21 cellular contexts compared by ENCODE assay signal in genomic region chr1:160221089-160221488, GRCh38. TPM values are rescaled to one million over a fixed set of nuclear protein-coding genes. Genes with fewer than 3 reads are reported as not detected.
DNase-seq lines count a peak whose midpoint lies in the region; ATAC-seq and TF ChIP-seq lines count a peak whose summit lies in the region.
"Had no signal": no experiment of that assay in that cellular context is flagged by ENCODE, and none has a peak within 500 bp of the region (broad histone marks: within the 10 kb centered on the region; RNA-seq: fewer than 3 reads in every experiment).

No MANE protein-coding gene starts in this region.

- no peak for TF ChIP-seq POLR2A in testis (IDR thresholded peaks at IDR 0.05)

- no peak overlapping the region for H3K4me3 Mint-ChIP-seq in activated CD4-positive, alpha-beta T cell treated with anti-CD3 and anti-CD28 coated beads for 36 hours
- no peak overlapping the region for H3K4me3 Mint-ChIP-seq in T-helper 17 cell
- H3K4me3 Mint-ChIP-seq: CD14-positive monocyte had no signal

- H3K27ac ChIP-seq in stomach smooth muscle (ENCODE audit: low read length) (peak overlapping the region; percentile 18), testis (no peak overlapping the region)

- no peaks in the 10 kb centered on the region for H3K4me1 Mint-ChIP-seq in activated CD4-positive, alpha-beta T cell treated with anti-CD3 and anti-CD28 coated beads for 36 hours
- H3K4me1 Mint-ChIP-seq in T-helper 17 cell: peaks cover 7% of the 10 kb centered on the region
- H3K4me1 Mint-ChIP-seq: CD14-positive monocyte had no signal

- peak overlapping the region in 1 of 2 donors; percentile 36 for H3K9ac ChIP-seq in stomach smooth muscle (ENCODE audit: low read length in 2 of 2)

- H3K9me3 ChIP-seq in T-helper 17 cell (ENCODE audit: control insufficient read depth, low read length, poor library complexity, severe bottlenecking): no peaks in the 10 kb centered on the region
- no peaks in the 10 kb centered on the region for H3K9me3 ChIP-seq in stomach smooth muscle (ENCODE audit: control insufficient read depth in 2 of 2, low read length in 2 of 2)
- H3K9me3 ChIP-seq in testis: no peaks in the 10 kb centered on the region
- no peaks in the 10 kb centered on the region for H3K9me3 ChIP-seq in HAP-1

- no peaks in the 10 kb centered on the region for H3K9me3 Mint-ChIP-seq in activated CD4-positive, alpha-beta T cell treated with anti-CD3 and anti-CD28 coated beads for 36 hours (ENCODE audit: low read depth)
- H3K9me3 Mint-ChIP-seq: CD14-positive monocyte had no signal

- TF ChIP-seq CTCF in testis (IDR thresholded peaks at IDR 0.05): no peak

- H3K27ac Mint-ChIP-seq in activated CD4-positive, alpha-beta T cell treated with anti-CD3 and anti-CD28 coated beads for 36 hours: peak overlapping the region; percentile 33
- peak overlapping the region; percentile 34 for H3K27ac Mint-ChIP-seq in T-helper 17 cell
- H3K27ac Mint-ChIP-seq: CD14-positive monocyte had no signal

- ATAC-seq in activated CD4-positive, alpha-beta T cell treated with anti-CD3 and anti-CD28 coated beads for 36 hours: no peak
- ATAC-seq in T-helper 17 cell: no peak

- POLR2A ChIA-PET in activated CD4-positive, alpha-beta T cell treated with anti-CD3 and anti-CD28 coated beads for 36 hours (lab: Charles Lee): no interaction called here

- no peaks in the 10 kb centered on the region for H3K27me3 Mint-ChIP-seq in activated CD4-positive, alpha-beta T cell treated with anti-CD3 and anti-CD28 coated beads for 36 hours
- no peaks in the 10 kb centered on the region for H3K27me3 Mint-ChIP-seq in T-helper 17 cell

- CTCF ChIA-PET in activated CD4-positive, alpha-beta T cell treated with anti-CD3 and anti-CD28 coated beads for 36 hours (lab: Charles Lee): interaction anchor here (0.5 to 1.7 kb wide), 5 partner anchors 12 to 71 kb away, joined by 3 to 8 read pairs (median 4); no protein-coding TSS in a partner anchor

- H3K27me3 ChIP-seq in stomach smooth muscle (ENCODE audit: control insufficient read depth in 1 of 2, insufficient read depth in 2 of 2, low read length in 2 of 2) (no peaks in the 10 kb centered on the region), testis (no peaks in the 10 kb centered on the region), HAP-1 (ENCODE audit: low read depth) (no peaks in the 10 kb centered on the region)

- intact Hi-C loops in activated CD4-positive, alpha-beta T cell treated with anti-CD3 and anti-CD28 coated beads for 36 hours (cut with DNase I, micrococcal nuclease): no loop called here
- intact Hi-C loops in testis (cut with DNase I; ENCODE audit: low total_unique reads): no loop called here

- peaks cover 36% of the 10 kb centered on the region for H3K4me1 ChIP-seq in stomach smooth muscle (ENCODE audit: control insufficient read depth, insufficient read depth, low read length)
- H3K4me1 ChIP-seq in testis: peaks cover 31% of the 10 kb centered on the region
- no peaks in the 10 kb centered on the region for H3K4me1 ChIP-seq in HAP-1

- H3K4me3 ChIP-seq in stomach smooth muscle (ENCODE audit: low read length in 2 of 2) (no peak overlapping the region), testis (no peak overlapping the region), HAP-1 (no peak overlapping the region)

- H3K36me3 ChIP-seq in stomach smooth muscle (ENCODE audit: control insufficient read depth in 2 of 2, insufficient read depth in 2 of 2, low read length in 2 of 2) (peaks cover 55 to 69% of the 10 kb centered on the region in 2 donors), testis (ENCODE audit: low read depth, missing control alignments) (no peaks in the 10 kb centered on the region), HAP-1 (replicated peaks) (peaks cover 81% of the 10 kb centered on the region)

- DNase-seq in activated CD4-positive, alpha-beta T cell treated with anti-CD3 and anti-CD28 coated beads for 36 hours: no peak
- no peak for DNase-seq in activated CD4-positive, alpha-beta T cell treated with anti-CD3 and anti-CD28 coated beads, Interleukin-2, amount 50 U/mL, for 48 hours
- DNase-seq in T-helper 17 cell: no peak
- DNase-seq in fibroblast of peridontal ligament (ENCODE audit: extremely low read depth): peak; percentile 8
- DNase-seq in HK-2 (ENCODE audit: unreplicated experiment): no peak
- DNase-seq in testis: no peak
- DNase-seq in HAP-1 (ENCODE audit: low spot score in 2 of 2): no peak
- DNase-seq: 8988T, DMS53, H7, KBM-7, NCI-H1105 treated with DMSO at 0.1 percent for 48 hours, NCI-H187 treated with DMSO at 0.1 percent for 48 hours, NCI-H2171, NCI-H446 treated with DMSO at 0.1 percent for 48 hours, NCI-H82, Right ventricle myocardium superior had no signal

- in situ Hi-C loops in HAP-1 (cut with MboI; ENCODE audit: low sequenced_read_pairs): no loop called here

- H3K36me3 Mint-ChIP-seq in activated CD4-positive, alpha-beta T cell treated with anti-CD3 and anti-CD28 coated beads for 36 hours (ENCODE audit: low read depth): peaks cover 48% of the 10 kb centered on the region
- H3K36me3 Mint-ChIP-seq in T-helper 17 cell (ENCODE audit: low read depth): peaks cover 2% of the 10 kb centered on the region

RNA-seq across cellular contexts. Expression of gene PEA15, which starts 15.9 kb away (rescaled TPM):
- 10 to 100 TPM; 42.5 to 63.4 TPM for total RNA-seq in activated CD4-positive, alpha-beta T cell treated with anti-CD3 and anti-CD28 coated beads for 36 hours
- 10 to 100 TPM; 19.6 to 21.6 TPM for total RNA-seq in T-helper 17 cell
- 100 to 1,000 TPM; 168 to 229 TPM for total RNA-seq in testis
- 421 TPM for polyA plus RNA-seq in testis (ENCODE audit: insufficient read depth, low read depth, low replicate concordance)

RNA-seq across cellular contexts. Expression of gene CASQ1, which starts 30.7 kb away (rescaled TPM):
- total RNA-seq in activated CD4-positive, alpha-beta T cell treated with anti-CD3 and anti-CD28 coated beads for 36 hours: not detected
- not detected for total RNA-seq in T-helper 17 cell
- total RNA-seq in testis: 1 to 10 TPM; 3.4 to 5.6 TPM
- 10.2 TPM for polyA plus RNA-seq in testis (ENCODE audit: insufficient read depth, low read depth, low replicate concordance)
- total RNA-seq: HT1080, M059J had no signal

RNA-seq across cellular contexts. Expression of gene DCAF8, which starts 41.3 kb away (rescaled TPM):
- total RNA-seq in activated CD4-positive, alpha-beta T cell treated with anti-CD3 and anti-CD28 coated beads for 36 hours: 100 to 1,000 TPM; 116 to 135 TPM
- total RNA-seq in T-helper 17 cell: 100 to 1,000 TPM; 167 to 178 TPM
- total RNA-seq in testis: 100 to 1,000 TPM; 233 to 240 TPM
- 127 TPM for polyA plus RNA-seq in testis (ENCODE audit: insufficient read depth, low read depth, low replicate concordance)
